ENCODE assay signal across 1 cellular context in the genomic region with DNA sequence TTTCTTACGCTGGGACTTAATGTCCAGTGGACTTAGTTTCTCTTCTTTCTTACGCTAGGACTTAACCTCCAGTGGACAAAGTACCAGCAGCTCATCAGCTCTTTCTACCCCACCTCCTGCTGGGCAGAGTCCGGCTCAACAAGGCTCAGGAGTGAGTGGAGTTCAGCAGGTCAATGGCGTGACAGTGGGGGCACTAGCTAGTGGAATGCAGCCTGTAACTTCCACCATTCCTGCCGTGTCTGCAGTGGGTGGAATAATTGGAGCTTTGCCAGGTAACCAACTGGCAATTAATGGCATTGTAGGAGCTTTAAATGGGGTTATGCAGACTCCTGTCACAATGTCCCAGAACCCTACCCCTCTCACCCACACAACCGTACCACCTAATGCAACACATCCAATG.
TF ChIP-seq lines count a peak whose summit lies in the region.

No MANE protein-coding gene starts in this region.

TF ChIP-seq in IMR-90, 13 proteins besides CTCF, POLR2A, EP300 and RAD21 (continued from another document):
- TF ChIP-seq CEBPB (IDR thresholded peaks at IDR 0.05; ENCODE audit: low read depth, low read length), result no peak
- TF ChIP-seq NFE2L2 (IDR thresholded peaks at IDR 0.05; ENCODE audit: low read depth, low read length), result no peak
- TF ChIP-seq RFX5 (IDR thresholded peaks at IDR 0.05; ENCODE audit: low read depth, low read length), result no peak
